In the genomic region with DNA sequence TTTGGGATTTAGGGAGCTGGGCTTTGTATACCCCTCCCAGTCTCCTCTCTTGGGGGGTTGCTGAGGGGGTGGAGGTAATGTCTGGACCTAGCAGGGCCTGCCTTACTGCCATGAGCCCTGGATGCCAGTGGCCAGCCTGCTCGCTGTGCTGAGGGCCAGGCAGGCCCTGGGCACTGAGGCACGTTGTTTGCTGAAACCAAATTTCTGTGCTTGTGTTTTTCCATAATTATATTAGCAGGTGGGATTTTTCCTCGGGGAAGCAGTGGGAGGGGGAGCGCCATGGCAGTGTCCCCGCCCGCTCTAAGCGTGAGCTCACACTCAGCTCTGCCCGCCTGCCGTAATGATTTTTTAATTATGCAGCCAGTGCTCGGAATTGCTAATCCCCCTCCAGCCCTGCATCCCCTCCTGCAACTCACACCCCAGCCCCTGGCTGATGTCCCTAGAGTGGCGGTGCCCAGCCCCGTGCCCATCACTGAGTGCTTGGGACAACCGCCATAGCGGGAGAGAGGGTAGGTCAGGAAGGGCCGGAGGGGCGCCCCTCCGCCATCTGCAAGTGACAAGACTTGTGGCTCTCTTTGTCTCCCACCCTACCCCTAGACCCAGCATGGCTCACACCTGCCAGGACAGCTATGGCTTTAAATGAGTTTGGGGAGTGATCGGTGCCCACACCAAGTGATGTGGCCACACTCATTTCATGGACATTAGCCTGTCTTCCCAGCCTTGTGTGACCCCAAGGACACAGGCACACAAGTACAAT, we compare ENCODE assay signal across 8 cellular contexts. TPM values are rescaled to one million over a fixed set of nuclear protein-coding genes. Genes with fewer than 3 reads are reported as not detected.
A peak's percentile ranks its signal among the peaks of the same experiment; 100 is the strongest.
DNase-seq lines count a peak whose midpoint lies in the region; ATAC-seq and TF ChIP-seq lines count a peak whose summit lies in the region.

No MANE protein-coding gene starts in this region.

- H3K9me3 Mint-ChIP-seq in activated B cell treated with CpG ODN at 0.5 μM for 24 hours = no peaks in the 10 kb centered on the region
- no peaks in the 10 kb centered on the region for H3K9me3 Mint-ChIP-seq in immature natural killer cell

- H3K36me3 Mint-ChIP-seq in activated B cell treated with CpG ODN at 0.5 μM for 24 hours (ENCODE audit: low read depth) (peaks cover 5% of the 10 kb centered on the region), immature natural killer cell (peaks cover 0 to 4% (median 0%) of the 10 kb centered on the region in 3 donors)

- H3K27me3 Mint-ChIP-seq in activated B cell treated with CpG ODN at 0.5 μM for 24 hours (no peaks in the 10 kb centered on the region), immature natural killer cell (ENCODE audit: low read depth in 3 of 3) (peaks cover 3 to 25% (median 17%) of the 10 kb centered on the region in 3 donors)

- TF ChIP-seq CTCF in activated B cell treated with CpG ODN at 0.5 μM for 24 hours (IDR thresholded peaks at IDR 0.05) = no peak

- H3K27ac Mint-ChIP-seq in activated B cell treated with CpG ODN at 0.5 μM for 24 hours (peak overlapping the region; percentile 92), immature natural killer cell (peak overlapping the region; percentile 92 to 99 (median 96))

- DNase-seq in NCI-H82 (lab: John Stamatoyannopoulos, UW) (peak; percentile 40), NCI-H82 treated with DMSO at 0.1 percent for 48 hours (lab: John Stamatoyannopoulos, UW; ENCODE audit: unreplicated experiment) (no peak), activated B cell treated with CpG ODN at 0.5 μM for 24 hours (no peak), immature natural killer cell (no peak), substantia nigra (lab: John Stamatoyannopoulos, UW) (peak in 9 of 49 donors; percentile 25 to 69 (median 36)), NCI-H2107 treated with DMSO at 0.1 percent for 48 hours (lab: John Stamatoyannopoulos, UW; ENCODE audit: unreplicated experiment) (no peak), erythroblast (lab: John Stamatoyannopoulos, UW) (no peak)

- intact Hi-C loops in activated B cell treated with CpG ODN at 0.5 μM for 24 hours (cut with micrococcal nuclease) = no loop called here

- H3K27ac ChIP-seq in substantia nigra (ENCODE audit: low read depth, low read length, poor library complexity, severe bottlenecking) = peak overlapping the region; percentile 98

- POLR2A ChIA-PET in activated B cell treated with CpG ODN at 0.5 μM for 24 hours (lab: Charles Lee) = interaction anchor here (1.1 to 17.0 kb wide), 8 partner anchors 9 to 95 kb away, joined by 3 to 676 read pairs (median 30); partner anchors contain the start of gene CXXC5

- CTCF ChIA-PET in activated B cell treated with CpG ODN at 0.5 μM for 24 hours (lab: Charles Lee) = interaction anchor here (0.7 to 6.7 kb wide), 5 partner anchors 8 to 76 kb away, joined by 3 to 101 read pairs (median 5); partner anchors contain the start of gene CXXC5

- no peak for ATAC-seq in activated B cell treated with CpG ODN at 0.5 μM for 24 hours (ENCODE audit: low read depth)
- ATAC-seq in HG02885 (IDR thresholded peaks at IDR 0.05; ENCODE audit: poor library complexity, unreplicated experiment) = no peak

- H3K4me1 Mint-ChIP-seq in activated B cell treated with CpG ODN at 0.5 μM for 24 hours (peaks cover 95% of the 10 kb centered on the region), immature natural killer cell (peaks cover 87 to 93% of the 10 kb centered on the region in 2 donors)

- TF ChIP-seq POLR2A in erythroblast (IDR thresholded peaks at IDR 0.05; ENCODE audit: low read length) = no peak

- peak overlapping the region; percentile 86 for H3K4me3 Mint-ChIP-seq in activated B cell treated with CpG ODN at 0.5 μM for 24 hours
- H3K4me3 Mint-ChIP-seq in immature natural killer cell = peak overlapping the region; percentile 95 to 100 (median 98)

RNA-seq across cellular contexts. Expression of gene CXXC5, which starts 21.0 kb away (rescaled TPM):
- total RNA-seq in activated B cell treated with CpG ODN at 0.5 μM for 24 hours = 94.9 and 115 TPM in 2 replicates
- polyA plus RNA-seq in immature natural killer cell = 100 to 1,000 TPM; 339 to 410 (median 385) TPM
